8 cellular contexts compared by ENCODE assay signal in genomic region chr2:195659114-195659513, GRCh38. TPM values are rescaled to one million over a fixed set of nuclear protein-coding genes. Genes with fewer than 3 reads are reported as not detected.
DNase-seq lines count a peak whose midpoint lies in the region; ATAC-seq, FAIRE-seq and TF ChIP-seq lines count a peak whose summit lies in the region.

No MANE protein-coding gene starts in this region.

- peaks cover 20% of the 10 kb centered on the region for H4K20me1 ChIP-seq in hepatocyte (ENCODE audit: insufficient read depth, poor library complexity, severe bottlenecking)

- peaks cover 3% of the 10 kb centered on the region for H3K27me3 Mint-ChIP-seq in activated CD4-positive, alpha-beta memory T cell treated with anti-CD3 and anti-CD28 coated beads for 36 hours

- 48% methylated on average over 5 of the region's 5 CpGs for WGBS in hepatocyte (ENCODE audit: low lambda C conversion rate, missing lambda C conversion rate)
- 63 to 70% methylated on average over 5 of the region's 5 CpGs for WGBS in tibial nerve, 2 donors
- WGBS in pancreas, 2 donors = 13 to 19% methylated on average over 5 of the region's 5 CpGs

- H3K9me3 ChIP-seq in HEK293 (ENCODE audit: control insufficient read depth, insufficient read depth, low read depth, low read length) (no peaks in the 10 kb centered on the region), hepatocyte (ENCODE audit: low read depth) (no peaks in the 10 kb centered on the region), tibial nerve (no peaks in the 10 kb centered on the region), pancreas (no peaks in the 10 kb centered on the region)

- H3K9me2 ChIP-seq in hepatocyte (replicated peaks; ENCODE audit: insufficient read depth) = no peaks in the 10 kb centered on the region

- H3K27ac ChIP-seq in HEK293 (ENCODE audit: extremely low read depth, low read depth, low read length) = no peak overlapping the region
- peak overlapping the region; percentile 98 for H3K27ac ChIP-seq in hepatocyte
- peak overlapping the region; percentile 94 to 99 (median 98) for H3K27ac ChIP-seq in tibial nerve
- peak overlapping the region in 2 of 4 donors; percentile 100 for H3K27ac ChIP-seq in pancreas

- intact Hi-C loops in activated CD4-positive, alpha-beta memory T cell treated with anti-CD3 and anti-CD28 coated beads for 36 hours (cut with micrococcal nuclease) = loop anchor here (1.0 to 5.0 kb wide), 2 partner anchors 95 to 603 kb away; no protein-coding TSS in a partner anchor
- intact Hi-C loops in pancreas (cut with DNase I) = no loop called here

- peaks cover 44% of the 10 kb centered on the region for H3K4me1 Mint-ChIP-seq in activated CD4-positive, alpha-beta memory T cell treated with anti-CD3 and anti-CD28 coated beads for 36 hours (ENCODE audit: low read depth)

- peaks cover 65% of the 10 kb centered on the region for H3K79me2 ChIP-seq in hepatocyte

- TF ChIP-seq CTCF in HEK293 (tag by site-specific recombination; IDR thresholded peaks at IDR 0.05) = no peak
- no peak for TF ChIP-seq CTCF in hepatocyte (IDR thresholded peaks at IDR 0.05; ENCODE audit: poor library complexity)
- no peak for TF ChIP-seq CTCF in tibial nerve (IDR thresholded peaks at IDR 0.05)
- no peak for TF ChIP-seq CTCF in pancreas (IDR thresholded peaks at IDR 0.05)

- CTCF ChIA-PET in HEK293 (lab: Yijun Ruan, JAX) = interaction anchor here (0.7 to 2.6 kb wide), 6 partner anchors 13 to 408 kb away, joined by 3 to 18 read pairs (median 6); no protein-coding TSS in a partner anchor
- CTCF ChIA-PET in activated CD4-positive, alpha-beta memory T cell treated with anti-CD3 and anti-CD28 coated beads for 36 hours (lab: Charles Lee) = interaction anchor here (1.3 to 3.2 kb wide), 6 partner anchors 82 to 161 kb away, joined by 6 to 60 read pairs (median 14); no protein-coding TSS in a partner anchor

- peaks cover 32% of the 10 kb centered on the region for H3K36me3 Mint-ChIP-seq in activated CD4-positive, alpha-beta memory T cell treated with anti-CD3 and anti-CD28 coated beads for 36 hours

- no peak for TF ChIP-seq POLR2A in tibial nerve (IDR thresholded peaks at IDR 0.05)

- TF ChIP-seq EP300 in tibial nerve (IDR thresholded peaks at IDR 0.05) = no peak

- no peak overlapping the region for H2AFZ ChIP-seq in hepatocyte

- peak overlapping the region; percentile 100 for H3K27ac Mint-ChIP-seq in activated CD4-positive, alpha-beta memory T cell treated with anti-CD3 and anti-CD28 coated beads for 36 hours

- FAIRE-seq in pancreas (lab: Jason Lieb, UNC) = no peak

- H3K4me2 ChIP-seq in hepatocyte = peak overlapping the region; percentile 75

- H3K4me3 ChIP-seq in HEK293 (ENCODE audit: low read depth, low read length) = peak overlapping the region; percentile 15
- peak overlapping the region; percentile 69 for H3K4me3 ChIP-seq in hepatocyte
- H3K4me3 ChIP-seq in tibial nerve = peak overlapping the region in 3 of 4 donors; percentile 76 to 88 (median 77)
- H3K4me3 ChIP-seq in pancreas = peak overlapping the region in 2 of 4 donors; percentile 69 to 87

- DNase-seq in AML-193 (lab: John Stamatoyannopoulos, UW) (peak; percentile 73 to 80), hepatocyte (ENCODE audit: low spot score) (no peak), tibial nerve (ENCODE audit: low spot score in 2 of 2) (no peak), pancreas (no peak), amniotic stem cell (lab: John Stamatoyannopoulos, UW) (no peak)
- no peak for DNase-seq in activated CD4-positive, alpha-beta memory T cell treated with anti-CD3 and anti-CD28 coated beads for 36 hours

- H3K4me1 ChIP-seq in HEK293 (ENCODE audit: control insufficient read depth, insufficient read depth, low read length) (no peaks in the 10 kb centered on the region), hepatocyte (ENCODE audit: insufficient read depth) (peaks cover 23% of the 10 kb centered on the region), tibial nerve (peaks cover 0 to 25% (median 13%) of the 10 kb centered on the region in 4 donors), pancreas (peaks cover 10 to 20% (median 16%) of the 10 kb centered on the region in 3 donors)

- peak overlapping the region; percentile 98 for H3K4me3 Mint-ChIP-seq in activated CD4-positive, alpha-beta memory T cell treated with anti-CD3 and anti-CD28 coated beads for 36 hours

- H3K36me3 ChIP-seq in HEK293 (ENCODE audit: control insufficient read depth in 2 of 2, insufficient read depth in 1 of 2, low read length in 2 of 2) (no peaks in the 10 kb centered on the region), hepatocyte (replicated peaks; ENCODE audit: insufficient read depth, low read depth) (no peaks in the 10 kb centered on the region), tibial nerve (no peaks in the 10 kb centered on the region), pancreas (no peaks in the 10 kb centered on the region)

- no peak for ATAC-seq in pancreas
- no peak for ATAC-seq in GM18498 (IDR thresholded peaks at IDR 0.05; ENCODE audit: unreplicated experiment)

- H3K27me3 ChIP-seq in hepatocyte = no peaks in the 10 kb centered on the region
- no peaks in the 10 kb centered on the region for H3K27me3 ChIP-seq in tibial nerve
- no peaks in the 10 kb centered on the region for H3K27me3 ChIP-seq in pancreas

- peaks cover 2% of the 10 kb centered on the region for H3K9me3 Mint-ChIP-seq in activated CD4-positive, alpha-beta memory T cell treated with anti-CD3 and anti-CD28 coated beads for 36 hours

- POLR2A ChIA-PET in HEK293 (lab: Yijun Ruan, JAX) = no interaction called here
- POLR2A ChIA-PET in activated CD4-positive, alpha-beta memory T cell treated with anti-CD3 and anti-CD28 coated beads for 36 hours (lab: Charles Lee) = interaction anchor here (1.3 to 5.2 kb wide), 5 partner anchors 11 to 409 kb away, joined by 3 to 144 read pairs (median 10); partner anchors contain the start of gene DNAH7

TF ChIP-seq in HEK293, 187 proteins besides CTCF, POLR2A, EP300 and RAD21 (continues in another document):
- TF ChIP-seq KLF7 (tag by site-specific recombination; IDR thresholded peaks at IDR 0.05; ENCODE audit: borderline replicate concordance) (no peak), MZF1 (tag by site-specific recombination; IDR thresholded peaks at IDR 0.05; ENCODE audit: borderline replicate concordance) (no peak), ZNF16 (tag by site-specific recombination; IDR thresholded peaks at IDR 0.05; ENCODE audit: low read depth) (no peak), SP3 (tag by site-specific recombination; IDR thresholded peaks at IDR 0.05) (no peak), PRDM10 (tag by site-specific recombination; IDR thresholded peaks at IDR 0.05) (no peak), ZNF2 (tag by site-specific recombination; IDR thresholded peaks at IDR 0.05) (no peak), KLF9 (tag by site-specific recombination; IDR thresholded peaks at IDR 0.05; ENCODE audit: low read depth) (no peak), ZNF624 (tag by site-specific recombination; IDR thresholded peaks at IDR 0.05) (no peak), ZBTB20 (tag by site-specific recombination; IDR thresholded peaks at IDR 0.05) (no peak), ZNF843 (tag by site-specific recombination; IDR thresholded peaks at IDR 0.05) (no peak), TRIM28 (IDR thresholded peaks at IDR 0.05; ENCODE audit: borderline replicate concordance, low read length) (no peak), ZNF621 (tag by site-specific recombination; IDR thresholded peaks at IDR 0.05) (no peak), ZNF10 (tag by site-specific recombination; IDR thresholded peaks at IDR 0.05) (no peak), ZNF362 (tag by site-specific recombination; IDR thresholded peaks at IDR 0.05) (no peak), ZFP41 (tag by site-specific recombination; IDR thresholded peaks at IDR 0.05; ENCODE audit: borderline replicate concordance) (no peak), ZFP37 (tag by site-specific recombination; IDR thresholded peaks at IDR 0.05) (no peak), ZNF37A (tag by site-specific recombination; IDR thresholded peaks at IDR 0.05) (no peak)

RNA-seq across cellular contexts. Expression of gene SLC39A10, which starts 2.1 kb away (rescaled TPM):
- total RNA-seq in activated CD4-positive, alpha-beta memory T cell treated with anti-CD3 and anti-CD28 coated beads for 36 hours = 10 to 100 TPM; 36.1 to 37.4 TPM
- 69.4 and 80.2 TPM in 2 replicates for total RNA-seq in hepatocyte
- 32.1 and 33.5 TPM in 2 replicates for polyA plus RNA-seq in hepatocyte
- 10 to 100 TPM; 17.7 to 24.9 (median 20.7) TPM for total RNA-seq in tibial nerve
- total RNA-seq in pancreas = 10 to 100 TPM; 10.6 to 17.3 (median 11.3) TPM
- 1 to 10 TPM; 6.3 to 8.5 TPM for polyA plus RNA-seq in pancreas

Comparison
In these comparisons a context has a peak if more than half of its experiments do, and no peak if none do; other contexts are left out.
1. DNase-seq: peak in AML-193 (2 of 2); none in activated CD4-positive, alpha-beta memory T cell treated with anti-CD3 and anti-CD28 coated beads for 36 hours (single experiment), hepatocyte (single experiment), tibial nerve (0 of 2), pancreas (0 of 6) and amniotic stem cell (single experiment).